In the genomic region with DNA sequence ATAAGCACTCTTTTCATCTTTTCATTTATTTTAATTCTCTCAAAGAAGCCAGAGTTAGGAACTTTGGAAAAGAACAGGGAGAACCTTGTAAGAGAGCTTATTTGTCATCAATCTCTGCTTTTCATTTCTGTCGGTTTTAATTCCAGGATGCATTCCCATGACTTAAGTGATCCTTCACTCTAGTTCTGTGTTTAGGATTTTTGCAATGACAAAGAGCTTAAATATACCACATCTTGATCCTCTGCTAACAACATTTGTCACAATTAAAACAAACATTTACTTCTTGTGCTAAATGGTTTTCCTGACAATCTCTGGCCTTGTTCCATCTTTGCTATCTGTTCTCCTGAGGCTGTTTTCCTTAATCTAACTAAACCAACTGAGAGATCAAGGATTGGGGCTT, we compare ENCODE assay signal across 24 cellular contexts.
DNase-seq lines count a peak whose midpoint lies in the region; ATAC-seq and TF ChIP-seq lines count a peak whose summit lies in the region.
"Had no signal": no experiment of that assay in that cellular context is flagged by ENCODE, and none has a peak within 500 bp of the region (broad histone marks: within the 10 kb centered on the region; RNA-seq: fewer than 3 reads in every experiment).

No MANE protein-coding gene starts in this region.

- H3K27me3 Mint-ChIP-seq in neural crest cell (ENCODE audit: low read depth) = no peaks in the 10 kb centered on the region
- H3K27me3 Mint-ChIP-seq: activated naive CD8-positive, alpha-beta T cell treated with anti-CD3 and anti-CD28 coated beads, Interleukin-2, amount 50 U/mL, for 24 hours; B cell; stimulated activated naive B cell treated with anti-CD40 and anti-IgM and Interleukin-4, amounts not matched to agents 10 μg/mL and 1 μg/mL and 100 μg/mL, for 72 hours had no signal

- no peak overlapping the region for H3K4me3 ChIP-seq in AG10803 (ENCODE audit: low read length)
- H3K4me3 ChIP-seq in MG63 = no peak overlapping the region
- H3K4me3 ChIP-seq: gastrocnemius medialis, SJCRH30, spleen had no signal

- TF ChIP-seq CTCF in AG10803 (conservative IDR thresholded peaks at IDR 0.05; ENCODE audit: low read length) (no peak), neural crest cell (conservative IDR thresholded peaks at IDR 0.05) (no peak)

- peak overlapping the region; percentile 12 for H3K27ac Mint-ChIP-seq in neural crest cell (ENCODE audit: unreplicated experiment)
- H3K27ac Mint-ChIP-seq: activated CD8-positive, alpha-beta T cell treated with anti-CD3 and anti-CD28 coated beads, Interleukin-2, amount 10 ng/mL, durations not matched to agents 7 days and 5 days; activated naive CD8-positive, alpha-beta T cell treated with anti-CD3 and anti-CD28 coated beads, Interleukin-2, amount 50 U/mL, for 24 hours; B cell; stimulated activated naive B cell treated with anti-CD40 and anti-IgM and Interleukin-4, amounts not matched to agents 10 μg/mL and 1 μg/mL and 100 μg/mL, for 72 hours had no signal

- DNase-seq in AG10803 (ENCODE audit: low read depth) = peak; percentile 11
- DNase-seq in NCI-H82 treated with DMSO at 0.1 percent for 48 hours (lab: John Stamatoyannopoulos, UW; ENCODE audit: unreplicated experiment) = peak; percentile 77
- DNase-seq in fibroblast of peridontal ligament (ENCODE audit: extremely low read depth) = peak; percentile 36
- DNase-seq in neural crest cell (ENCODE audit: low read depth, low spot score) = no peak
- DNase-seq in NCI-H1105 (lab: John Stamatoyannopoulos, UW) = no peak
- no peak for DNase-seq in MG63
- DNase-seq: activated CD4-positive, alpha-beta T cell treated with anti-CD3 and anti-CD28 coated beads for 1 hour; activated CD8-positive, alpha-beta T cell treated with anti-CD3 and anti-CD28 coated beads, Interleukin-2, amount 10 ng/mL, durations not matched to agents 7 days and 5 days; activated gamma-delta T cell treated with Interleukin-2 at 50 U/mL for 16 hours; activated naive CD8-positive, alpha-beta T cell treated with anti-CD3 and anti-CD28 coated beads, Interleukin-2, amount 50 U/mL, for 24 hours; effector memory CD4-positive, alpha-beta T cell; gastrocnemius medialis; islet precursor cell; NCI-H2081 treated with DMSO at 0.1 percent for 48 hours; NCI-H446; spleen; stimulated activated CD4-positive, alpha-beta T cell treated with anti-CD3 and anti-CD28 coated beads, Interleukin-2, amount 100 ng/mL, for 48 hours; stimulated activated naive B cell treated with anti-CD40 and anti-IgM and Interleukin-4, amounts not matched to agents 10 μg/mL and 1 μg/mL and 100 μg/mL, for 72 hours; T-helper 1 cell had no signal

- H3K9me3 ChIP-seq in MG63 = no peaks in the 10 kb centered on the region
- H3K9me3 ChIP-seq: gastrocnemius medialis, SJCRH30, spleen had no signal

- H3K27me3 ChIP-seq in MG63 = no peaks in the 10 kb centered on the region
- H3K27me3 ChIP-seq: gastrocnemius medialis, SJCRH30, spleen had no signal

- ATAC-seq in GM21619 (IDR thresholded peaks at IDR 0.05; ENCODE audit: unreplicated experiment) (no peak), GM18861 (IDR thresholded peaks at IDR 0.05; ENCODE audit: unreplicated experiment) (no peak)
- ATAC-seq: activated CD8-positive, alpha-beta T cell treated with anti-CD3 and anti-CD28 coated beads, Interleukin-2, amount 10 ng/mL, durations not matched to agents 7 days and 5 days; activated naive CD8-positive, alpha-beta T cell treated with anti-CD3 and anti-CD28 coated beads, Interleukin-2, amount 50 U/mL, for 24 hours; esophagus mucosa; gastrocnemius medialis; stimulated activated naive B cell treated with anti-CD40 and anti-IgM and Interleukin-4, amounts not matched to agents 10 μg/mL and 1 μg/mL and 100 μg/mL, for 72 hours had no signal

- H3K36me3 Mint-ChIP-seq in neural crest cell (ENCODE audit: low read depth) = no peaks in the 10 kb centered on the region
- H3K36me3 Mint-ChIP-seq: stimulated activated naive B cell treated with anti-CD40 and anti-IgM and Interleukin-4, amounts not matched to agents 10 μg/mL and 1 μg/mL and 100 μg/mL, for 72 hours had no signal

- no peaks in the 10 kb centered on the region for H3K9me3 Mint-ChIP-seq in neural crest cell
- H3K9me3 Mint-ChIP-seq: stimulated activated naive B cell treated with anti-CD40 and anti-IgM and Interleukin-4, amounts not matched to agents 10 μg/mL and 1 μg/mL and 100 μg/mL, for 72 hours had no signal

- peaks cover 16% of the 10 kb centered on the region for H3K4me1 Mint-ChIP-seq in neural crest cell

- no peak overlapping the region for H3K4me3 Mint-ChIP-seq in neural crest cell
- H3K4me3 Mint-ChIP-seq: activated CD8-positive, alpha-beta T cell treated with anti-CD3 and anti-CD28 coated beads, Interleukin-2, amount 10 ng/mL, durations not matched to agents 7 days and 5 days; activated naive CD8-positive, alpha-beta T cell treated with anti-CD3 and anti-CD28 coated beads, Interleukin-2, amount 50 U/mL, for 24 hours; B cell; stimulated activated naive B cell treated with anti-CD40 and anti-IgM and Interleukin-4, amounts not matched to agents 10 μg/mL and 1 μg/mL and 100 μg/mL, for 72 hours had no signal

- no peaks in the 10 kb centered on the region for H3K36me3 ChIP-seq in MG63
- H3K36me3 ChIP-seq: gastrocnemius medialis, SJCRH30, spleen had no signal

Comparison
In these comparisons a context has a peak if more than half of its experiments do, and no peak if none do; other contexts are left out.
1. DNase-seq: peak in AG10803 (single experiment), NCI-H82 treated with DMSO at 0.1 percent for 48 hours (single experiment) and fibroblast of peridontal ligament (single experiment); none in neural crest cell (single experiment), NCI-H1105 (single experiment) and MG63 (single experiment).